Comparison of ENCODE assay signal across 9 cellular contexts in genomic region chr3:13019243-13019701, GRCh38. TPM values are rescaled to one million over a fixed set of nuclear protein-coding genes. Genes with fewer than 3 reads are reported as not detected.
DNase-seq lines count a peak whose midpoint lies in the region; ATAC-seq, FAIRE-seq and TF ChIP-seq lines count a peak whose summit lies in the region.
"Had no signal": no experiment of that assay in that cellular context is flagged by ENCODE, and none has a peak within 500 bp of the region (broad histone marks: within the 10 kb centered on the region; RNA-seq: fewer than 3 reads in every experiment).

No MANE protein-coding gene starts in this region.

- no peak for TF ChIP-seq EP300 in HepG2 (IDR thresholded peaks at IDR 0.05; ENCODE audit: low read depth in 2 of 2, low read length in 2 of 2)
- TF ChIP-seq EP300 in HepG2 (CRISPR knock-in tag; IDR thresholded peaks at IDR 0.05; ENCODE audit: borderline replicate concordance), result no peak

- peaks cover 57% of the 10 kb centered on the region for H3K4me1 Mint-ChIP-seq in dendritic cell treated with granulocyte-macrophage colony-stimulating factor and Interleukin-4, amounts not matched to agents 40 ng/mL and 50 ng/mL, for 4 days (ENCODE audit: low read depth)

- intact Hi-C loops in Right ventricle myocardium superior (cut with DNase I) (no loop called here), Right ventricle myocardium inferior (cut with DNase I) (no loop called here), HepG2 (cut with micrococcal nuclease; ENCODE audit: unreplicated experiment) (no loop called here), aorta (cut with DNase I) (no loop called here)
- intact Hi-C loops in dendritic cell treated with granulocyte-macrophage colony-stimulating factor and Interleukin-4, amounts not matched to agents 40 ng/mL and 50 ng/mL, for 4 days (cut with micrococcal nuclease), result no loop called here

- no TSS peak for BruUV-seq in HepG2 (replicated peaks; lab: Mats Ljungman, UMichigan)

- H3K4me1 ChIP-seq in HepG2 (ENCODE audit: insufficient read depth, low read length) (no peaks in the 10 kb centered on the region), aorta (ENCODE audit: control insufficient read depth in 1 of 2, insufficient read depth in 2 of 2, low read length in 2 of 2) (no peaks in the 10 kb centered on the region)

- H2AFZ ChIP-seq in HepG2 (ENCODE audit: low read length), result no peak overlapping the region

- H3K4me3 Mint-ChIP-seq in dendritic cell treated with granulocyte-macrophage colony-stimulating factor and Interleukin-4, amounts not matched to agents 40 ng/mL and 50 ng/mL, for 4 days, result no peak overlapping the region

- no peak for FAIRE-seq in HepG2 (lab: Jason Lieb, UNC)

- peaks cover 3% of the 10 kb centered on the region for H3K27me3 Mint-ChIP-seq in dendritic cell treated with granulocyte-macrophage colony-stimulating factor and Interleukin-4, amounts not matched to agents 40 ng/mL and 50 ng/mL, for 4 days
- H3K27me3 Mint-ChIP-seq: CD4-positive, CD25-positive, alpha-beta regulatory T cell had no signal

- CTCF ChIA-PET in HepG2 (lab: Yijun Ruan, JAX; ENCODE audit: low intra/inter-chr PET ratio, low total read pairs), result no interaction called here

- H3K9me3 ChIP-seq in HepG2 (ENCODE audit: low read length), result no peaks in the 10 kb centered on the region
- no peaks in the 10 kb centered on the region for H3K9me3 ChIP-seq in aorta (ENCODE audit: control insufficient read depth, low read length)

- POLR2A ChIA-PET in HepG2 (lab: Yijun Ruan, JAX), result no interaction called here

- in situ Hi-C loops in HepG2 (cut with HindIII; ENCODE audit: extremely low pct_ligation_motif_present, low pct_unique_long_range_greater_than_20kb) (no loop called here), G401 (cut with HindIII; ENCODE audit: low sequenced_read_pairs) (no loop called here)

- no peak for TF ChIP-seq POLR2A in HepG2 (IDR thresholded peaks at IDR 0.05; ENCODE audit: insufficient read depth in 1 of 2, low read depth in 2 of 2, low read length in 2 of 2)

- H3K27me3 ChIP-seq in HepG2 (ENCODE audit: control insufficient read depth in 1 of 2, insufficient read depth in 2 of 2, low read length in 2 of 2) (no peaks in the 10 kb centered on the region), aorta (ENCODE audit: control insufficient read depth in 1 of 2, insufficient read depth in 2 of 2, low read length in 1 of 2) (no peaks in the 10 kb centered on the region)

- H3K9me3 Mint-ChIP-seq in dendritic cell treated with granulocyte-macrophage colony-stimulating factor and Interleukin-4, amounts not matched to agents 40 ng/mL and 50 ng/mL, for 4 days, result peaks cover 2% of the 10 kb centered on the region
- H3K9me3 Mint-ChIP-seq: CD4-positive, CD25-positive, alpha-beta regulatory T cell had no signal

- H3K36me3 Mint-ChIP-seq in dendritic cell treated with granulocyte-macrophage colony-stimulating factor and Interleukin-4, amounts not matched to agents 40 ng/mL and 50 ng/mL, for 4 days (ENCODE audit: low read depth), result peaks cover 12% of the 10 kb centered on the region
- H3K36me3 Mint-ChIP-seq: CD4-positive, CD25-positive, alpha-beta regulatory T cell had no signal

- no peak overlapping the region for H3K4me3 ChIP-seq in HepG2 (replicated peaks in 1 of 3; ENCODE audit: insufficient read depth in 1 of 3, low read depth in 2 of 3, low read length in 3 of 3)
- H3K4me3 ChIP-seq in aorta (ENCODE audit: low read length in 2 of 2), result no peak overlapping the region

- TF ChIP-seq CTCF in HepG2 (CRISPR knock-in tag; IDR thresholded peaks at IDR 0.05), result no peak

- peak; percentile 35 for ATAC-seq in Right ventricle myocardium superior (ENCODE audit: poor library complexity)
- no peak for ATAC-seq in Right ventricle myocardium inferior
- no peak for ATAC-seq in HepG2
- ATAC-seq in aorta (ENCODE audit: low FRiP score), result peak; percentile 60
- no peak for ATAC-seq in GM21786 (IDR thresholded peaks at IDR 0.05; ENCODE audit: unreplicated experiment)

- H3K79me2 ChIP-seq in HepG2 (ENCODE audit: insufficient read depth, low read length), result no peaks in the 10 kb centered on the region

- no peak overlapping the region for H3K4me2 ChIP-seq in HepG2 (ENCODE audit: low read depth, low read length)

- peak overlapping the region; percentile 70 for H3K27ac Mint-ChIP-seq in dendritic cell treated with granulocyte-macrophage colony-stimulating factor and Interleukin-4, amounts not matched to agents 40 ng/mL and 50 ng/mL, for 4 days

- WGBS in HepG2 (ENCODE audit: low lambda C conversion rate), result 95% methylated on average over 8 of the region's 18 CpGs
- 5 to 10% methylated on average over 18 of the region's 18 CpGs for WGBS in aorta, 2 donors

- no peaks in the 10 kb centered on the region for H3K36me3 ChIP-seq in HepG2 (replicated peaks in 1 of 2; ENCODE audit: control insufficient read depth in 1 of 2, insufficient read depth in 2 of 2, low read length in 2 of 2)
- no peaks in the 10 kb centered on the region for H3K36me3 ChIP-seq in aorta (ENCODE audit: control insufficient read depth in 1 of 2, insufficient read depth in 2 of 2, low read length in 1 of 2)

- H4K20me1 ChIP-seq in HepG2 (ENCODE audit: insufficient read depth, low read length), result no peaks in the 10 kb centered on the region

- H3K9ac ChIP-seq in HepG2 (ENCODE audit: insufficient read depth, low read depth, low read length), result no peak overlapping the region

- H3K27ac ChIP-seq in HepG2 (ENCODE audit: extremely low read length, insufficient read depth, low read length) (no peak overlapping the region), aorta (ENCODE audit: low read depth in 1 of 2, low read length in 2 of 2) (no peak overlapping the region)

- no peak for TF ChIP-seq RAD21 in HepG2 (CRISPR knock-in tag; IDR thresholded peaks at IDR 0.05)

- peak; percentile 72 for DNase-seq in Right ventricle myocardium superior
- DNase-seq in Right ventricle myocardium inferior (ENCODE audit: missing footprints), result no peak
- no peak for DNase-seq in HepG2 (ENCODE audit: low spot score)
- peak; percentile 82 to 92 for DNase-seq in aorta
- no peak for DNase-seq in NCI-H187 (lab: John Stamatoyannopoulos, UW)
- no peak for DNase-seq in G401 (ENCODE audit: low spot score)
- DNase-seq: CD4-positive, CD25-positive, alpha-beta regulatory T cell had no signal

TF ChIP-seq in HepG2, 621 proteins besides CTCF, POLR2A, EP300 and RAD21:
- TF ChIP-seq RBAK (CRISPR knock-in tag; IDR thresholded peaks at IDR 0.05), result no peak
- no peak for TF ChIP-seq AKAP8 (CRISPR knock-in tag; IDR thresholded peaks at IDR 0.05)
- TF ChIP-seq MAFK (conservative IDR thresholded peaks at IDR 0.05 in 1 of 2, IDR thresholded peaks at IDR 0.05 in 1 of 2; ENCODE audit: low read length in 2 of 2), result peak in 1 of 2 experiments; percentile 43; a peak in 2 of 4 replicates
- TF ChIP-seq AGO2 (optimal IDR thresholded peaks at IDR 0.05; ENCODE audit: low read depth, low read length), result peak; percentile 31
- no peak for TF ChIP-seq BHLHE40 (IDR thresholded peaks at IDR 0.05; ENCODE audit: low read length)
- no peak for TF ChIP-seq NCOA1 (CRISPR knock-in tag; IDR thresholded peaks at IDR 0.05)

RNA-seq across cellular contexts. Expression of gene IQSEC1, which starts 54.0 kb away (rescaled TPM):
- 78.6 TPM for total RNA-seq in Right ventricle myocardium superior
- total RNA-seq in Right ventricle myocardium inferior, result 81.2 TPM
- total RNA-seq in HepG2 (2016; rRNA removed; fragmentation: Illumina TruSeq; extraction: Trizol), result 17.4 and 24.2 TPM in 2 replicates
- 12.3 and 12.9 TPM in 2 replicates for total RNA-seq in HepG2 (2016; cell fraction: cytosol; rRNA removed; fragmentation: Illumina TruSeq; extraction: Trizol; ENCODE audit: low read depth)
- 17.6 and 20.3 TPM in 2 replicates for total RNA-seq in HepG2 (2016; cell fraction: insoluble cytoplasmic fraction; rRNA removed; fragmentation: Illumina TruSeq; extraction: Trizol)
- total RNA-seq in HepG2 (2016; cell fraction: membrane; rRNA removed; fragmentation: Illumina TruSeq; extraction: Trizol), result 25.6 and 28.9 TPM in 2 replicates
- 26.8 and 29.4 TPM in 2 replicates for total RNA-seq in HepG2 (2016; cell fraction: nucleus; rRNA removed; fragmentation: Illumina TruSeq; extraction: Trizol)
- 20.2 and 24.5 TPM in 2 replicates for polyA plus RNA-seq in HepG2 (2011; rRNA removed)
- 11.4 and 12.7 TPM in 2 replicates for polyA plus RNA-seq in HepG2 (2011; cell fraction: cytosol; rRNA removed)
- 77.1 and 100 TPM in 2 replicates for polyA plus RNA-seq in HepG2 (2011; cell fraction: nucleus; rRNA removed)
- 40.4 and 47.7 TPM in 2 replicates for polyA plus RNA-seq in HepG2 (2012)
- polyA plus RNA-seq in HepG2 (2016; cell fraction: cytosol; fragmentation: Illumina TruSeq; extraction: Trizol; ENCODE audit: low read depth), result 3.1 and 3.4 TPM in 2 replicates
- polyA plus RNA-seq in HepG2 (2016; cell fraction: insoluble cytoplasmic fraction; fragmentation: Illumina TruSeq; extraction: Trizol; ENCODE audit: low read depth), result 23.2 and 33.8 TPM in 2 replicates
- 13.5 and 17.5 TPM in 2 replicates for polyA plus RNA-seq in HepG2 (2016; cell fraction: membrane; fragmentation: Illumina TruSeq; extraction: Trizol; ENCODE audit: low read depth)
- polyA plus RNA-seq in HepG2 (2016; cell fraction: nucleus; fragmentation: Illumina TruSeq; extraction: Trizol; ENCODE audit: insufficient read depth, low read depth), result 57.5 and 60.4 TPM in 2 replicates
- polyA minus RNA-seq in HepG2 (2011; rRNA and poly(A)+ RNA removed; ENCODE audit: low replicate concordance), result 6.5 and 33.0 TPM in 2 replicates
- polyA minus RNA-seq in HepG2 (2011; cell fraction: cytosol; rRNA and poly(A)+ RNA removed), result 25.6 and 30.7 TPM in 2 replicates
- polyA minus RNA-seq in HepG2 (2011; cell fraction: nucleus; rRNA and poly(A)+ RNA removed), result 49.3 and 52.3 TPM in 2 replicates
- total RNA-seq in aorta, result 10 to 100 TPM; 76.1 to 84.7 TPM
- polyA plus RNA-seq in aorta, result 10 to 100 TPM; 12.6 to 23.7 TPM
- total RNA-seq in G401 (2014; rRNA removed; shearing (Covaris generic)), result 6.5 and 10.7 TPM in 2 replicates

Comparison
In these comparisons a context has a peak if more than half of its experiments do, and no peak if none do; other contexts are left out.
1. ATAC-seq: peak in Right ventricle myocardium superior (single experiment) and aorta (single experiment); none in Right ventricle myocardium inferior (single experiment), HepG2 (single experiment) and GM21786 (single experiment).
2. DNase-seq: peak in Right ventricle myocardium superior (single experiment) and aorta (2 of 2); none in Right ventricle myocardium inferior (single experiment), HepG2 (single experiment), NCI-H187 (0 of 2) and G401 (single experiment).